ENCODE assay signal across 8 cellular contexts in genomic region chr9:37801959-37802711, GRCh38. TPM values are rescaled to one million over a fixed set of nuclear protein-coding genes. Genes with fewer than 3 reads are reported as not detected.
DNase-seq lines count a peak whose midpoint lies in the region; ATAC-seq, FAIRE-seq and TF ChIP-seq lines count a peak whose summit lies in the region.

No MANE protein-coding gene starts in this region.

- H2AFZ ChIP-seq in K562 (ENCODE audit: low read depth, low read length), result peak overlapping the region; percentile 99; the same call in 1 of the 2 replicates

- H2BK120ac ChIP-seq in mesendoderm (ENCODE audit: low read depth, low read length), result no peak overlapping the region

- H3K27me3 ChIP-seq in heart left ventricle, result no peaks in the 10 kb centered on the region
- H3K27me3 ChIP-seq in K562 (ENCODE audit: control insufficient read depth in 2 of 2, insufficient read depth in 2 of 2, low read length in 2 of 2), result no peaks in the 10 kb centered on the region
- H3K27me3 ChIP-seq in mesendoderm (ENCODE audit: insufficient read depth, low read length, poor library complexity), result no peaks in the 10 kb centered on the region
- no peaks in the 10 kb centered on the region for H3K27me3 ChIP-seq in uterus

- no peak overlapping the region for H4K8ac ChIP-seq in mesendoderm (ENCODE audit: low read depth, low read length)

- in situ Hi-C loops in K562 (cut with MboI), result no loop called here

- peaks cover 77% of the 10 kb centered on the region for H3K79me2 ChIP-seq in K562 (ENCODE audit: control insufficient read depth, insufficient read depth, low read length)
- peaks cover 8% of the 10 kb centered on the region for H3K79me2 ChIP-seq in mesendoderm (ENCODE audit: control insufficient read depth, insufficient read depth, low read length)

- ATAC-seq in heart left ventricle, result no peak
- no peak for ATAC-seq in Right ventricle myocardium inferior
- ATAC-seq in K562, result no peak
- ATAC-seq in GM19455 (IDR thresholded peaks at IDR 0.05; ENCODE audit: unreplicated experiment), result no peak

- no peak overlapping the region for H3K4ac ChIP-seq in mesendoderm (ENCODE audit: low read depth, low read length)

- H2AK5ac ChIP-seq in mesendoderm (ENCODE audit: low read length), result no peak overlapping the region

- TF ChIP-seq EP300 in K562 (IDR thresholded peaks at IDR 0.05; ENCODE audit: low read length), result no peak

- 0 out of 2 replicates have a peak, but pooled peaks cover 5% of the 10 kb centered on the region for H4K20me1 ChIP-seq in K562 (replicated peaks; ENCODE audit: control insufficient read depth, insufficient read depth, low read length)

- POLR2A ChIA-PET in K562 (lab: Yijun Ruan, JAX), result interaction anchor here (1.0 to 2.0 kb wide), 5 partner anchors 9 to 33 kb away, joined by 3 to 14 read pairs (median 3); partner anchors contain the start of gene EXOSC3

- no peak for TF ChIP-seq RAD21 in K562 (CRISPR knock-in tag; conservative IDR thresholded peaks at IDR 0.05 in 1 of 2, IDR thresholded peaks at IDR 0.05 in 1 of 2)

- CTCF ChIA-PET in K562 (lab: Yijun Ruan, JAX; ENCODE audit: low intra/inter-chr PET ratio), result no interaction called here

- H3K79me1 ChIP-seq in mesendoderm (ENCODE audit: low read length), result peaks cover 4% of the 10 kb centered on the region

- peak overlapping the region; percentile 93 to 99 for H3K9ac ChIP-seq in K562 (ENCODE audit: insufficient read depth in 1 of 2, low read depth in 2 of 2, low read length in 2 of 2)
- H3K9ac ChIP-seq in mesendoderm (ENCODE audit: low read length), result peak overlapping the region; percentile 74

- no peak overlapping the region for H2BK15ac ChIP-seq in mesendoderm (replicated peaks; ENCODE audit: low read depth)

- no peak for DNase-seq in heart left ventricle
- no peak for DNase-seq in Right ventricle myocardium inferior (ENCODE audit: missing footprints)
- peak in 1 of 4 experiments; percentile 26 for DNase-seq in K562 (ENCODE audit: extremely low read depth in 1 of 4, low spot score in 3 of 4)
- no peak for DNase-seq in mesendoderm
- DNase-seq in uterus, result no peak
- no peak for DNase-seq in NCI-H1694 (lab: John Stamatoyannopoulos, UW)
- DNase-seq in NCI-H2081 (lab: John Stamatoyannopoulos, UW), result no peak

- TF ChIP-seq POLR2A in heart left ventricle (IDR thresholded peaks at IDR 0.05) (no peak), K562 (conservative IDR thresholded peaks at IDR 0.05) (no peak), uterus (IDR thresholded peaks at IDR 0.05) (no peak)

- H3K36me3 ChIP-seq in heart left ventricle, result no peaks in the 10 kb centered on the region
- peaks cover 21% of the 10 kb centered on the region; the same call in 2 of the 3 replicates for H3K36me3 ChIP-seq in K562 (ENCODE audit: control insufficient read depth, insufficient read depth, low read length)
- no peaks in the 10 kb centered on the region for H3K36me3 ChIP-seq in mesendoderm (ENCODE audit: control insufficient read depth, insufficient read depth, low read length)
- no peaks in the 10 kb centered on the region for H3K36me3 ChIP-seq in uterus

- H2BK5ac ChIP-seq in mesendoderm (ENCODE audit: low read length), result no peak overlapping the region

- H4K5ac ChIP-seq in mesendoderm (ENCODE audit: low read length), result no peak overlapping the region

- peak; percentile 40 for FAIRE-seq in K562 (lab: Jason Lieb, UNC)

- TF ChIP-seq CTCF in heart left ventricle (IDR thresholded peaks at IDR 0.05), result no peak
- TF ChIP-seq CTCF in K562 (IDR thresholded peaks at IDR 0.05 in 2 of 3, conservative IDR thresholded peaks at IDR 0.05 in 1 of 3; ENCODE audit: insufficient read depth in 2 of 3, low read depth in 1 of 3, low read length in 3 of 3), result no peak
- TF ChIP-seq CTCF in uterus (IDR thresholded peaks at IDR 0.05), result no peak

- H3K9me3 ChIP-seq in heart left ventricle (no peaks in the 10 kb centered on the region), K562 (replicated peaks; ENCODE audit: control insufficient read depth, insufficient read depth, low read depth, low read length) (no peaks in the 10 kb centered on the region), uterus (no peaks in the 10 kb centered on the region)

- WGBS in heart left ventricle, 4 donors, result 61 to 63% (median 62%) methylated on average over 10 of the region's 10 CpGs
- 1% methylated on average over 10 of the region's 10 CpGs for WGBS in K562 (ENCODE audit: insufficient coverage, low coverage, missing lambda C conversion rate)
- no CpG with 5 or more reads among the region's 10 CpGs for WGBS in mesendoderm (ENCODE audit: extremely low coverage, insufficient coverage, low lambda C conversion rate)

- intact Hi-C loops in heart left ventricle (cut with DNase I), result loop anchor here in 1 of 10 donors (5.0 kb wide), 1 partner anchor 210 kb away; the partner anchor contains the start of gene TOMM5
- intact Hi-C loops in Right ventricle myocardium inferior (cut with DNase I), result loop anchor here (2.0 to 10.0 kb wide), 3 partner anchors 17 to 283 kb away; partner anchors contain the start of genes EXOSC3 and SLC25A51
- intact Hi-C loops in K562 (cut with micrococcal nuclease), result loop anchor here (5.0 kb wide), 2 partner anchors 40 to 100 kb away; partner anchors contain the start of gene SLC25A51
- intact Hi-C loops in uterus (cut with DNase I; ENCODE audit: low total_unique reads), result no loop called here

- H3K23ac ChIP-seq in mesendoderm (ENCODE audit: low read length), result no peak overlapping the region

- peak overlapping the region; percentile 99 for H3K4me2 ChIP-seq in K562 (ENCODE audit: insufficient read depth, low read length)
- H3K4me2 ChIP-seq in mesendoderm (ENCODE audit: low read length), result peak overlapping the region; percentile 88

- H3K18ac ChIP-seq in mesendoderm (ENCODE audit: low read length), result no peak overlapping the region

- TSS peak; percentile 65 for BruUV-seq in K562 (replicated peaks; lab: Mats Ljungman, UMichigan)

- peak overlapping the region; percentile 94 for H3K56ac ChIP-seq in mesendoderm (ENCODE audit: low read length)

- no peaks in the 10 kb centered on the region for H3K9me1 ChIP-seq in K562 (ENCODE audit: control insufficient read depth, insufficient read depth, low read length)

- peak overlapping the region in 2 of 12 donors; percentile 88 to 93 for H3K27ac ChIP-seq in heart left ventricle
- H3K27ac ChIP-seq in K562 (ENCODE audit: extremely low read depth, low read depth, low read length), result peak overlapping the region; percentile 85
- H3K27ac ChIP-seq in mesendoderm (ENCODE audit: low read depth, low read length), result no peak overlapping the region
- no peak overlapping the region for H3K27ac ChIP-seq in uterus

- H3K4me1 ChIP-seq in heart left ventricle (peaks cover 0 to 41% (median 26%) of the 10 kb centered on the region in 12 donors), K562 (replicated peaks in 1 of 2; ENCODE audit: control insufficient read depth in 2 of 2, insufficient read depth in 2 of 2, low read length in 2 of 2) (peaks cover 8 to 17% of the 10 kb centered on the region in 2 experiments; a peak in 4 of 5 replicates), mesendoderm (ENCODE audit: control insufficient read depth, low read depth, low read length) (peaks cover 5% of the 10 kb centered on the region), uterus (peaks cover 8 to 23% of the 10 kb centered on the region in 2 donors)

- H3K4me3 ChIP-seq in heart left ventricle (peak overlapping the region in 11 of 12 donors; percentile 77 to 100 (median 94)), K562 (peak overlapping the region; percentile 92), mesendoderm (ENCODE audit: low read length) (peak overlapping the region; percentile 59), uterus (peak overlapping the region; percentile 79 to 81)

RNA-seq across cellular contexts. Expression of gene DCAF10, which starts 1.5 kb away (rescaled TPM):
- total RNA-seq in heart left ventricle (10 to 100 TPM; 13.3 to 24.3 (median 20.1) TPM), Right ventricle myocardium inferior (22.3 TPM), K562 (2014; rRNA removed) (9.4 and 12.5 TPM in 2 replicates), K562 (2014; rRNA removed; fragmentation: Illumina TruSeq; extraction: Trizol) (18.8 and 21.0 TPM in 2 replicates), K562 (2015; rRNA removed; fragmentation: Illumina TruSeq; extraction: Trizol) (16.5 and 16.9 TPM in 2 replicates), K562 (2021) (21.1 and 21.4 TPM in 2 replicates), uterus (10 to 100 TPM; 10.8 to 34.8 (median 29.6) TPM)
- polyA plus RNA-seq in heart left ventricle (10 to 100 TPM in 1 of 2 donors, 1 to 10 TPM in 1; 5.0 to 15.5 TPM), K562 (2011; rRNA removed) (40.1 and 52.5 TPM in 2 replicates), K562 (2014; fragmentation: Illumina TruSeq; extraction: Trizol) (19.6 and 20.4 TPM in 2 replicates), K562 (2014; fragmentation: Nextera tagmentation; extraction: Ambion mirVana) (1 to 10 TPM; 6.8 to 7.4 TPM), K562 (2014; rRNA removed) (12.5 and 18.9 TPM in 2 replicates)
- 24.3 and 38.6 TPM in 2 replicates for total RNA-seq in K562 (2011; cell fraction: chromatin; rRNA removed; ENCODE audit: low replicate concordance)
- 17.5 and 24.1 TPM in 2 replicates for total RNA-seq in K562 (2011; cell fraction: nucleolus; rRNA removed)
- total RNA-seq in K562 (2011; cell fraction: nucleoplasm; rRNA removed), result 29.1 and 45.7 TPM in 2 replicates
- polyA plus RNA-seq in K562 (2011; cell fraction: cytosol; rRNA removed), result 15.5 and 24.1 TPM in 2 replicates
- 22.8 and 31.0 TPM in 2 replicates for polyA plus RNA-seq in K562 (2011; cell fraction: nucleus; rRNA removed)
- 16.4 and 18.8 TPM in 2 replicates for polyA plus RNA-seq in K562 (2012)
- polyA minus RNA-seq in K562 (2011; rRNA and poly(A)+ RNA removed), result 81.9 and 89.5 TPM in 2 replicates
- 22.8 and 24.7 TPM in 2 replicates for polyA minus RNA-seq in K562 (2011; cell fraction: cytosol; rRNA and poly(A)+ RNA removed)
- polyA minus RNA-seq in K562 (2011; cell fraction: nucleus; rRNA and poly(A)+ RNA removed), result 18.2 and 30.4 TPM in 2 replicates
- 6.3 TPM for polyA plus RNA-seq in mesendoderm (2013, experiment 1 of 2)
- polyA plus RNA-seq in mesendoderm (2013, experiment 2 of 2), result 5.9 TPM

RNA-seq across cellular contexts. Expression of gene EXOSC3, which starts 17.3 kb away (rescaled TPM):
- total RNA-seq in heart left ventricle (10 to 100 TPM in 8 of 9 donors, 1 to 10 TPM in 1; 9.6 to 18.6 (median 14.0) TPM), Right ventricle myocardium inferior (17.0 TPM), K562 (2014; rRNA removed) (166 and 209 TPM in 2 replicates), K562 (2014; rRNA removed; fragmentation: Illumina TruSeq; extraction: Trizol) (130 and 137 TPM in 2 replicates), K562 (2015; rRNA removed; fragmentation: Illumina TruSeq; extraction: Trizol) (112 and 114 TPM in 2 replicates), K562 (2021) (146 and 151 TPM in 2 replicates), uterus (10 to 100 TPM; 12.4 to 66.6 (median 33.5) TPM)
- polyA plus RNA-seq in heart left ventricle (10 to 100 TPM in 1 of 2 donors, 1 to 10 TPM in 1; 10.0 to 24.0 TPM), K562 (2011; rRNA removed) (50.1 and 85.4 TPM in 2 replicates), K562 (2014; fragmentation: Illumina TruSeq; extraction: Trizol) (79.3 and 90.4 TPM in 2 replicates), K562 (2014; fragmentation: Nextera tagmentation; extraction: Ambion mirVana) (10 to 100 TPM; 18.5 to 29.6 TPM), K562 (2014; rRNA removed) (215 and 266 TPM in 2 replicates)
- total RNA-seq in K562 (2011; cell fraction: chromatin; rRNA removed; ENCODE audit: low replicate concordance), result 91.8 and 156 TPM in 2 replicates
- 73.7 and 92.2 TPM in 2 replicates for total RNA-seq in K562 (2011; cell fraction: nucleolus; rRNA removed)
- 73.4 and 120 TPM in 2 replicates for total RNA-seq in K562 (2011; cell fraction: nucleoplasm; rRNA removed)
- 45.0 and 109 TPM in 2 replicates for polyA plus RNA-seq in K562 (2011; cell fraction: cytosol; rRNA removed)
- 35.9 and 39.2 TPM in 2 replicates for polyA plus RNA-seq in K562 (2011; cell fraction: nucleus; rRNA removed)
- 45.6 and 99.5 TPM in 2 replicates for polyA plus RNA-seq in K562 (2012)
- 93.7 and 121 TPM in 2 replicates for polyA minus RNA-seq in K562 (2011; rRNA and poly(A)+ RNA removed)
- 28.9 and 39.3 TPM in 2 replicates for polyA minus RNA-seq in K562 (2011; cell fraction: cytosol; rRNA and poly(A)+ RNA removed)
- 126 and 166 TPM in 2 replicates for polyA minus RNA-seq in K562 (2011; cell fraction: nucleus; rRNA and poly(A)+ RNA removed)
- 49.2 TPM for polyA plus RNA-seq in mesendoderm (2013, experiment 1 of 2)
- polyA plus RNA-seq in mesendoderm (2013, experiment 2 of 2), result 48.7 TPM

RNA-seq across cellular contexts. Expression of gene TRMT10B, which starts 48.5 kb away (rescaled TPM):
- total RNA-seq in heart left ventricle, result 1 to 10 TPM; 2.7 to 5.5 (median 3.5) TPM
- 1 to 10 TPM; 2.7 to 3.5 TPM for polyA plus RNA-seq in heart left ventricle
- 3.2 TPM for total RNA-seq in Right ventricle myocardium inferior
- 16.3 and 23.4 TPM in 2 replicates for total RNA-seq in K562 (2011; cell fraction: chromatin; rRNA removed; ENCODE audit: low replicate concordance)
- 10.7 and 11.2 TPM in 2 replicates for total RNA-seq in K562 (2011; cell fraction: nucleolus; rRNA removed)
- 13.5 and 20.9 TPM in 2 replicates for total RNA-seq in K562 (2011; cell fraction: nucleoplasm; rRNA removed)
- 2.9 and 5.5 TPM in 2 replicates for total RNA-seq in K562 (2014; rRNA removed)
- 7.4 and 8.7 TPM in 2 replicates for total RNA-seq in K562 (2014; rRNA removed; fragmentation: Illumina TruSeq; extraction: Trizol)
- total RNA-seq in K562 (2015; rRNA removed; fragmentation: Illumina TruSeq; extraction: Trizol), result 5.8 and 6.3 TPM in 2 replicates
- 5.7 and 6.4 TPM in 2 replicates for total RNA-seq in K562 (2021)
- polyA plus RNA-seq in K562 (2011; rRNA removed), result 6.9 and 7.7 TPM in 2 replicates
- polyA plus RNA-seq in K562 (2011; cell fraction: cytosol; rRNA removed), result 1.6 and 4.1 TPM in 2 replicates
- 9.2 and 10.5 TPM in 2 replicates for polyA plus RNA-seq in K562 (2011; cell fraction: nucleus; rRNA removed)
- polyA plus RNA-seq in K562 (2012), result 8.7 and 10.4 TPM in 2 replicates
- 11.5 and 13.4 TPM in 2 replicates for polyA plus RNA-seq in K562 (2014; fragmentation: Illumina TruSeq; extraction: Trizol)
- 10 to 100 TPM in 1 of 2 experiments, 1 to 10 TPM in 1; 7.0 to 10.4 TPM for polyA plus RNA-seq in K562 (2014; fragmentation: Nextera tagmentation; extraction: Ambion mirVana)
- 8.0 and 9.3 TPM in 2 replicates for polyA plus RNA-seq in K562 (2014; rRNA removed)
- 6.5 and 7.7 TPM in 2 replicates for polyA minus RNA-seq in K562 (2011; rRNA and poly(A)+ RNA removed)
- 2.4 and 4.7 TPM in 2 replicates for polyA minus RNA-seq in K562 (2011; cell fraction: cytosol; rRNA and poly(A)+ RNA removed)
- polyA minus RNA-seq in K562 (2011; cell fraction: nucleus; rRNA and poly(A)+ RNA removed), result 5.9 and 6.3 TPM in 2 replicates
- polyA plus RNA-seq in mesendoderm (2013, experiment 1 of 2), result 4.0 TPM
- polyA plus RNA-seq in mesendoderm (2013, experiment 2 of 2), result 4.7 TPM
- 10 to 100 TPM in 1 of 4 donors, 1 to 10 TPM in 2, under 1 TPM in 1; 0.88 to 14.6 (median 5.2) TPM for total RNA-seq in uterus
